Comparison of ENCODE assay signal across 1 cellular context in the genomic region with DNA sequence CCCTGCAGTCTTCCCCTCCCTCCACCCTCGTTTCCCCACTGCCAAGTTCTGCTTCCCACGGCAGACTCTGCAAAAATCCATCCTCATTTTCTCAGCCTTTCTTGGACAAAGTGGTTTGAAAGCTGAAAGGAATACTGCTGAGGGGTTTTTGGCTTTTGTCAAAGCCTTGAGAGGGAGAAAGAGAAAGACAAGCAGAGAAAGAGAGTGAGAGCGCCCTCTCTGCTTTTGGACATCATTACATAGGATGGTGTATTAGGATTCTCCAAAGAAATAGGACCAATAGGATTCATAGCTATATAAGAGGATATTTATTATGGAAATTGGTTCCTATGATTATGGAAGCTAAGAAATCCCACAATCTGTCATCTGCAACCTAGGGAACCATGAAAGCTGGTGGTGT.
TF ChIP-seq lines count a peak whose summit lies in the region.

No MANE protein-coding gene starts in this region.

TF ChIP-seq in H1, 55 proteins besides CTCF, POLR2A, EP300 and RAD21:
- TF ChIP-seq BRCA1 (IDR thresholded peaks at IDR 0.05; ENCODE audit: low read depth, low read length) = no peak
